27 cellular contexts compared by ENCODE assay signal in the genomic region with DNA sequence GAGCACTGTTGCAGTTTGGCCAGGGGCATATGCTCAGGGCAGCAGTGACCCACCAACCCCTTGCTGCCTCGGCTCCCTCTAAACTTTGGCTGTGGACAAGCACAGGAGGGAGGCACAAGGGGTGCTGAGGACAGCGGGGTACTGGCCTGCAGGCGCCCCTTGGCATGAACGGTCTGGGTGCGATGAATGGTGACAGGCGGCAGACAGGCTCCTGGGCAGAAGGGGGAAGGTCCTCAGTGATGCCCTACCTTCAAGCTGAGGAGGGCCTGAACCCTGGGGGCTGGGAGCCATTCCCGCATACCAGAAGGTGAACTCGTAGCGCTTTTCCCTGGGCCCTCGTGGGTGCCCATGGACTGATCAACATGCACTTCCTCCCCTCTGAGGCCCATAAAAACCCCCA.
"Had no signal": no experiment of that assay in that cellular context is flagged by ENCODE, and none has a peak within 500 bp of the region (broad histone marks: within the 10 kb centered on the region; RNA-seq: fewer than 3 reads in every experiment).

No MANE protein-coding gene starts in this region.

- H3K9me3 ChIP-seq: ascending aorta, colonic mucosa, gastroesophageal sphincter had no signal

- H3K27me3 ChIP-seq: ascending aorta, breast epithelium, cardiac muscle cell, colonic mucosa, esophagus squamous epithelium, gastroesophageal sphincter had no signal

- H3K36me3 ChIP-seq: ascending aorta, breast epithelium, cardiac muscle cell, colonic mucosa, esophagus squamous epithelium, gastroesophageal sphincter had no signal

- H3K4me3 ChIP-seq: ascending aorta, breast epithelium, cardiac muscle cell, colonic mucosa, esophagus squamous epithelium, gastroesophageal sphincter had no signal

- ATAC-seq: activated CD4-positive, alpha-beta T cell treated with anti-CD3 and anti-CD28 coated beads for 36 hours; activated CD8-positive, alpha-beta memory T cell treated with anti-CD3 and anti-CD28 coated beads, Interleukin-2, amount 10 ng/mL, durations not matched to agents 7 days and 5 days; activated CD8-positive, alpha-beta T cell treated with anti-CD3 and anti-CD28 coated beads, Interleukin-2, amount 10 ng/mL, durations not matched to agents 7 days and 5 days; activated naive CD4-positive, alpha-beta T cell treated with anti-CD3 and anti-CD28 coated beads, Interleukin-2, amount 50 U/mL, for 72 hours had no signal

- DNase-seq: activated CD4-positive, alpha-beta memory T cell treated with anti-CD3 and anti-CD28 coated beads for 36 hours; activated CD4-positive, alpha-beta T cell treated with anti-CD3 and anti-CD28 coated beads for 36 hours; activated CD4-positive, alpha-beta T cell treated with anti-CD3 and anti-CD28 coated beads, Interleukin-2, amount 10 ng/mL, durations not matched to agents 24 days and 14 days; activated CD4-positive, CD25-positive, alpha-beta regulatory T cell; activated CD4-positive, CD25-positive, alpha-beta regulatory T cell treated with anti-CD3 and anti-CD28 coated beads, Interleukin-2, amount 50 U/mL, for 72 hours; activated CD8-positive, alpha-beta memory T cell treated with anti-CD3 and anti-CD28 coated beads, Interleukin-2, amount 10 ng/mL, durations not matched to agents 7 days and 5 days; activated CD8-positive, alpha-beta memory T cell treated with anti-CD3 and anti-CD28 coated beads, Interleukin-2, amount 50 U/mL, for 4 hours; activated CD8-positive, alpha-beta T cell treated with anti-CD3 and anti-CD28 coated beads, Interleukin-2, amount 10 ng/mL, durations not matched to agents 7 days and 5 days; activated gamma-delta T cell; activated naive CD4-positive, alpha-beta T cell; activated naive CD4-positive, alpha-beta T cell treated with anti-CD3 and anti-CD28 coated beads, Interleukin-2, amount 10 ng/mL, durations not matched to agents 7 days and 5 days; activated naive CD8-positive, alpha-beta T cell treated with anti-CD3 and anti-CD28 coated beads, Interleukin-2, amount 10 ng/mL, durations not matched to agents 7 days and 5 days; activated T-cell treated with anti-CD3 and anti-CD28 coated beads, Interleukin-2, amount 50 U/mL, for 1 hour; activated T-cell treated with anti-CD3 and anti-CD28 coated beads, Interleukin-2, amount 50 U/mL, for 48 hours; central memory CD4-positive, alpha-beta T cell; cerebellar nuclear complex; colonic mucosa; effector CD8-positive, alpha-beta T cell; esophagus squamous epithelium; foreskin melanocyte; T-helper 2 cell had no signal

- H3K27ac ChIP-seq: ascending aorta, breast epithelium, cardiac muscle cell, colonic mucosa, epithelial cell of prostate, esophagus squamous epithelium, gastroesophageal sphincter had no signal

- H3K4me1 ChIP-seq: ascending aorta, breast epithelium, colonic mucosa, esophagus squamous epithelium, gastroesophageal sphincter had no signal
